In the genomic region with DNA sequence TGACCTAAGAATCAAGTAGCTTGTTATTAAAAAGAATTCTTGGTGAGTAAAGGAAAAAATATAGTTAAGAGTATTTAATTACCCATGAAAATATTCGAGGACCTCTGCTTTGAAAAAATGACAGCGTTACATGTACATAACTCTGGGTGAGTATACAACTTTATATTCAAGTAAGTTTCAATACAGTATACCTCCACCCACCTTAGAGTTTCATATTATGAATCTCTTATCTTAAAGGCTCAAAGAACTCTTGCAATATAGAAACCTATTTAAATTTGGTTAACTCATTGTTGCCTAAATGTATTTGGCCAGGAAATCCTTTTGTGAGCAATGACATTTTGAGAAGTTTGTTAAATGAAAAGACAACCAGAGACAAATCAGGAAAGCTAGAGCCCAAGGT, we compare ENCODE assay signal across 3 cellular contexts.
"Had no signal": no experiment of that assay in that cellular context is flagged by ENCODE, and none has a peak within 500 bp of the region (broad histone marks: within the 10 kb centered on the region; RNA-seq: fewer than 3 reads in every experiment).

No MANE protein-coding gene starts in this region.

- H3K4me3 ChIP-seq: GM12878 had no signal

- DNase-seq: GDM1, GF-D8 had no signal

- ATAC-seq: GM12878 had no signal
